Comparison of ENCODE assay signal across 1 cellular context in genomic region chr4:86450861-86451260, GRCh38.
TF ChIP-seq lines count a peak whose summit lies in the region.

No MANE protein-coding gene starts in this region.

TF ChIP-seq in WTC11, 78 proteins besides CTCF, POLR2A, EP300 and RAD21 (continued from another document):
- no peak for TF ChIP-seq STAT6 (CRISPR knock-in tag; conservative IDR thresholded peaks at IDR 0.05; ENCODE audit: low read depth)
- no peak for TF ChIP-seq GRHL2 (CRISPR knock-in tag; IDR thresholded peaks at IDR 0.05; ENCODE audit: insufficient replicate concordance, severe bottlenecking)
TF ChIP-seq in WTC11: peak in this region for 0.
